In genomic region chr10:71435571-71436267, GRCh38 we compare ENCODE assay signal across 14 cellular contexts. TPM values are rescaled to one million over a fixed set of nuclear protein-coding genes. Genes with fewer than 3 reads are reported as not detected.
A peak's percentile ranks its signal among the peaks of the same experiment; 100 is the strongest.
DNase-seq lines count a peak whose midpoint lies in the region; ATAC-seq and TF ChIP-seq lines count a peak whose summit lies in the region.
"Had no signal": no experiment of that assay in that cellular context is flagged by ENCODE, and none has a peak within 500 bp of the region (broad histone marks: within the 10 kb centered on the region; RNA-seq: fewer than 3 reads in every experiment).

No MANE protein-coding gene starts in this region.

- TF ChIP-seq CTCF in cardiac fibroblast (IDR thresholded peaks at IDR 0.05; ENCODE audit: low read depth, low read length), result no peak

- no peaks in the 10 kb centered on the region for H3K27me3 Mint-ChIP-seq in T-helper 2 cell treated with Interferon-gamma antibody and Interleukin-4, amounts not matched to agents 5 μg/mL and 100 μg/mL, for 36 hours (ENCODE audit: low read depth)
- H3K27me3 Mint-ChIP-seq: activated naive CD4-positive, alpha-beta T cell treated with anti-CD3 and anti-CD28 coated beads, Interleukin-2, amount 50 U/mL, for 24 hours had no signal

- no peak overlapping the region for H3K4me3 ChIP-seq in cardiac fibroblast (replicated peaks in 1 of 2; ENCODE audit: low read depth in 2 of 2, low read length in 2 of 2)
- H3K4me3 ChIP-seq: upper lobe of left lung had no signal

- no peaks in the 10 kb centered on the region for H3K9me3 Mint-ChIP-seq in T-helper 2 cell treated with Interferon-gamma antibody and Interleukin-4, amounts not matched to agents 5 μg/mL and 100 μg/mL, for 36 hours
- H3K9me3 Mint-ChIP-seq: activated naive CD4-positive, alpha-beta T cell treated with anti-CD3 and anti-CD28 coated beads, Interleukin-2, amount 50 U/mL, for 24 hours; naive thymus-derived CD8-positive, alpha-beta T cell had no signal

- intact Hi-C loops in left colon (cut with DNase I, micrococcal nuclease), result no loop called here

- no peaks in the 10 kb centered on the region for H3K4me1 Mint-ChIP-seq in T-helper 2 cell treated with Interferon-gamma antibody and Interleukin-4, amounts not matched to agents 5 μg/mL and 100 μg/mL, for 36 hours (ENCODE audit: low read depth)
- H3K4me1 Mint-ChIP-seq: activated naive CD4-positive, alpha-beta T cell treated with anti-CD3 and anti-CD28 coated beads, Interleukin-2, amount 50 U/mL, for 24 hours had no signal

- ATAC-seq in left colon (peak; percentile 94), GM18502 (IDR thresholded peaks at IDR 0.05; ENCODE audit: poor library complexity, unreplicated experiment) (no peak)
- ATAC-seq: HepG2; naive thymus-derived CD8-positive, alpha-beta T cell had no signal

- H3K4me3 Mint-ChIP-seq in T-helper 2 cell treated with Interferon-gamma antibody and Interleukin-4, amounts not matched to agents 5 μg/mL and 100 μg/mL, for 36 hours, result no peak overlapping the region
- H3K4me3 Mint-ChIP-seq: activated naive CD4-positive, alpha-beta T cell treated with anti-CD3 and anti-CD28 coated beads, Interleukin-2, amount 50 U/mL, for 24 hours; naive thymus-derived CD8-positive, alpha-beta T cell had no signal

- no peak for DNase-seq in T-helper 2 cell treated with Interferon-gamma antibody and Interleukin-4, amounts not matched to agents 5 μg/mL and 100 μg/mL, for 36 hours (ENCODE audit: low spot score)
- DNase-seq in T-helper 2 cell, result no peak
- peak; percentile 5 to 23 for DNase-seq in cardiac fibroblast (ENCODE audit: low read depth in 2 of 2)
- peak in 1 of 2 donors; percentile 20 for DNase-seq in left colon
- DNase-seq in ureter (ENCODE audit: low spot score), result peak; percentile 48
- DNase-seq in OCI-M1 (lab: John Stamatoyannopoulos, UW), result no peak
- DNase-seq in inferior parietal cortex (ENCODE audit: extremely low spot score), result no peak
- DNase-seq: retina; stimulated activated CD4-positive, alpha-beta T cell treated with anti-CD3 and anti-CD28 coated beads, Interleukin-4, amount 100 ng/mL, for 24 hours had no signal

- H3K27ac Mint-ChIP-seq in T-helper 2 cell treated with Interferon-gamma antibody and Interleukin-4, amounts not matched to agents 5 μg/mL and 100 μg/mL, for 36 hours, result peak overlapping the region; percentile 17
- H3K27ac Mint-ChIP-seq: activated naive CD4-positive, alpha-beta T cell treated with anti-CD3 and anti-CD28 coated beads, Interleukin-2, amount 50 U/mL, for 24 hours had no signal

- no peaks in the 10 kb centered on the region for H3K36me3 Mint-ChIP-seq in T-helper 2 cell treated with Interferon-gamma antibody and Interleukin-4, amounts not matched to agents 5 μg/mL and 100 μg/mL, for 36 hours (ENCODE audit: low read depth)
- H3K36me3 Mint-ChIP-seq: activated naive CD4-positive, alpha-beta T cell treated with anti-CD3 and anti-CD28 coated beads, Interleukin-2, amount 50 U/mL, for 24 hours; naive thymus-derived CD8-positive, alpha-beta T cell had no signal

RNA-seq across cellular contexts. Expression of gene CDH23, which starts 39.0 kb away (rescaled TPM):
- total RNA-seq in left colon, result 1 to 10 TPM; 2.2 to 2.5 TPM
- total RNA-seq in ureter, result 79.3 TPM
- total RNA-seq: HepG2 had no signal

Comparison
In these comparisons a context has a peak if more than half of its experiments do, and no peak if none do; other contexts are left out.
1. DNase-seq: peak in cardiac fibroblast (2 of 2) and ureter (single experiment); none in T-helper 2 cell treated with Interferon-gamma antibody and Interleukin-4, amounts not matched to agents 5 μg/mL and 100 μg/mL, for 36 hours (single experiment), T-helper 2 cell (0 of 5), OCI-M1 (single experiment) and inferior parietal cortex (single experiment).
2. RNA of gene CDH23, which starts 39.0 kb away (total RNA-seq): 79.3 TPM in ureter (single experiment); 2.2 to 2.5 TPM in left colon; every median in the first group is over 10 times any median in the second.